In the genomic region with DNA sequence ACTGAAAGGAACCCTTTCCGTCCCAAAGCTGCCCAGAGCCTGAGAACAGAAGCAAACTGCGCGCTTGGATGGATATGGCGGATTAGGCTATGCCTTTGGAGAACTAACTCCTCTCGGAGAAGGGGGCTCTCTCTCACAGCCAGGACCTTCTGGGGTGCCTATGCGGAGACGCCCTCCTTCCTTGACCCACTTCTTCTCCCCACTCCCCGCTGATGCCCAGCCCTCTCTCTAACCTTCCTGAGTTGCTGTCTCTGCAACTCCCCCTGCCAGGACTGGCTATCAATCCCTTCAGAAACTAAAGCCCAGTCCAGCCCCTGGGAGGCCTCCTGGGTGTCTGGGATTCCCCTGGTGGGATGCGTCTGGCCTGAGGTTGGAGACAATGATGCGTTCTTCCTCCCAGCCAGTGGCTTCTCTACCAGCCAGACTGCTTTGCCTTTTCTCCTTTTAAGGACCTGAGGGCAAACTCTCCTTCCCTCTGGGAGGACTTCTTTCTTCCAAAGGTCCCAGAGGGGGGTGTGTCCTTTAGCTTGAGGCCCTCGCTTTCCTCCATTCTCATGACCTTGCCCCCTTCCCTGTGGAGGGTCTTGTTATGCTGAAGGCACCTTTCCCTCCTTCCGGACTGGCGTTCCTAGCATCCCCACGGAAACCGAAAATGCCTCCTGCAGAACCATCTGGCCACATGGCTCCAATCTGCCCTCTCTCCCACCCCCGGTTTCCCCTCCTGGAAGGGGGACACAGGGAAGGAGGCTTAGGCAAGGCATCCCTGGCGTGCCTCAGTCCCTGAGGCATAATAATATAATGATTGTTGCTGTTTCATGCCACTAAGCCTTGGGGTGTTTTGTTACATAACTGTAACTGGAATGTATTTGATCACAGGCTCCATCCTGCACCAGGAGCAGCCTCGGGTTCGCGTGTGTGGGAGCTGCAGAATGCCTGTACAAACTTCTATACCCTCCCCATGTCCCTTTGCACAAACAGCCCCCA, we compare ENCODE assay signal across 18 cellular contexts.
DNase-seq lines count a peak whose midpoint lies in the region; ATAC-seq, FAIRE-seq and TF ChIP-seq lines count a peak whose summit lies in the region.
"Had no signal": no experiment of that assay in that cellular context is flagged by ENCODE, and none has a peak within 500 bp of the region (broad histone marks: within the 10 kb centered on the region; RNA-seq: fewer than 3 reads in every experiment).

No MANE protein-coding gene starts in this region.

- no peak overlapping the region for H3K4me2 ChIP-seq in H1 (ENCODE audit: insufficient read depth in 1 of 2, low read depth in 2 of 2, low read length in 2 of 2)

- TF ChIP-seq POLR2A in H1 (IDR thresholded peaks at IDR 0.05; ENCODE audit: control extremely low read depth in 1 of 2, low read depth in 2 of 2, low read length in 2 of 2) (no peak), esophagus squamous epithelium (IDR thresholded peaks at IDR 0.05) (no peak)

- peaks cover 11% of the 10 kb centered on the region for H3K9me3 Mint-ChIP-seq in Caco-2 (ENCODE audit: unreplicated experiment)
- peaks cover 17% of the 10 kb centered on the region for H3K9me3 Mint-ChIP-seq in activated CD4-positive, alpha-beta T cell treated with anti-CD3 and anti-CD28 coated beads, Interleukin-2, amount 10 ng/mL, durations not matched to agents 24 days and 14 days
- H3K9me3 Mint-ChIP-seq in activated CD4-positive, alpha-beta T cell treated with anti-CD3 and anti-CD28 coated beads for 36 hours (ENCODE audit: low read depth): peaks cover 16% of the 10 kb centered on the region

- H3K56ac ChIP-seq in H1 (replicated peaks; ENCODE audit: insufficient read length, low read depth, low read length): no peak overlapping the region

- no peak for ATAC-seq in activated CD4-positive, alpha-beta T cell treated with anti-CD3 and anti-CD28 coated beads for 36 hours
- ATAC-seq: activated CD4-positive, CD25-positive, alpha-beta regulatory T cell treated with anti-CD3 and anti-CD28 coated beads, Interleukin-2, amount 50 U/mL, for 24 hours; SK-N-SH treated with all-trans-retinoic acid at 6 μM for 48 hours had no signal

- peak overlapping the region; percentile 92 for H3K27ac Mint-ChIP-seq in Caco-2 (ENCODE audit: unreplicated experiment)
- H3K27ac Mint-ChIP-seq in activated CD4-positive, alpha-beta T cell treated with anti-CD3 and anti-CD28 coated beads, Interleukin-2, amount 10 ng/mL, durations not matched to agents 24 days and 14 days: no peak overlapping the region
- H3K27ac Mint-ChIP-seq in activated CD4-positive, alpha-beta T cell treated with anti-CD3 and anti-CD28 coated beads for 36 hours: no peak overlapping the region
- H3K27ac Mint-ChIP-seq: memory B cell, progenitor cell of endocrine pancreas had no signal

- peaks cover 30% of the 10 kb centered on the region for H3K4me1 Mint-ChIP-seq in Caco-2 (ENCODE audit: low read depth, unreplicated experiment)
- peaks cover 3% of the 10 kb centered on the region for H3K4me1 Mint-ChIP-seq in activated CD4-positive, alpha-beta T cell treated with anti-CD3 and anti-CD28 coated beads, Interleukin-2, amount 10 ng/mL, durations not matched to agents 24 days and 14 days
- peaks cover 4% of the 10 kb centered on the region for H3K4me1 Mint-ChIP-seq in activated CD4-positive, alpha-beta T cell treated with anti-CD3 and anti-CD28 coated beads for 36 hours

- no peak for TF ChIP-seq RAD21 in H1 (IDR thresholded peaks at IDR 0.05 in 1 of 2, conservative IDR thresholded peaks at IDR 0.05 in 1 of 2; ENCODE audit: low read depth in 2 of 2, low read length in 2 of 2)

- peaks cover 19% of the 10 kb centered on the region for H3K9me3 ChIP-seq in Caco-2
- H3K9me3 ChIP-seq in H1 (ENCODE audit: insufficient read depth in 2 of 2, low read depth in 1 of 2, low read length in 1 of 2): peaks cover 14 to 17% of the 10 kb centered on the region in 2 experiments
- H3K9me3 ChIP-seq in neuron (ENCODE audit: low read length): peaks cover 8% of the 10 kb centered on the region
- H3K9me3 ChIP-seq in esophagus squamous epithelium: peaks cover 0 to 22% (median 15%) of the 10 kb centered on the region in 3 donors

- intact Hi-C loops in Caco-2 (cut with micrococcal nuclease; ENCODE audit: unreplicated experiment): loop anchor here (2.0 to 5.0 kb wide), 2 partner anchors 64 to 102 kb away; partner anchors contain the start of gene C15orf39
- intact Hi-C loops in activated CD4-positive, alpha-beta T cell treated with anti-CD3 and anti-CD28 coated beads, Interleukin-2, amount 10 ng/mL, durations not matched to agents 24 days and 14 days (cut with micrococcal nuclease): no loop called here
- intact Hi-C loops in esophagus squamous epithelium (cut with DNase I): no loop called here
- intact Hi-C loops in activated CD4-positive, alpha-beta T cell treated with anti-CD3 and anti-CD28 coated beads for 36 hours (cut with DNase I, micrococcal nuclease): no loop called here

- no peak overlapping the region for H4K8ac ChIP-seq in H1 (ENCODE audit: extremely low read depth, insufficient read depth, low read length)

- peaks cover 10% of the 10 kb centered on the region for H3K36me3 Mint-ChIP-seq in Caco-2 (ENCODE audit: insufficient read depth, unreplicated experiment)
- H3K36me3 Mint-ChIP-seq in activated CD4-positive, alpha-beta T cell treated with anti-CD3 and anti-CD28 coated beads, Interleukin-2, amount 10 ng/mL, durations not matched to agents 24 days and 14 days (ENCODE audit: low read depth): no peaks in the 10 kb centered on the region
- H3K36me3 Mint-ChIP-seq in activated CD4-positive, alpha-beta T cell treated with anti-CD3 and anti-CD28 coated beads for 36 hours (ENCODE audit: low read depth): peaks cover 6% of the 10 kb centered on the region

- H4K20me1 ChIP-seq in H1 (replicated peaks in 1 of 2; ENCODE audit: control insufficient read depth in 1 of 2, insufficient read depth in 2 of 2, low read length in 2 of 2): no peaks in the 10 kb centered on the region

- DNase-seq in Caco-2: peak; percentile 40 to 67
- DNase-seq in NCI-H2171 (lab: John Stamatoyannopoulos, UW): peak; percentile 18
- no peak for DNase-seq in H1 (ENCODE audit: low read depth in 1 of 2, low spot score in 2 of 2)
- DNase-seq in activated CD4-positive, alpha-beta T cell treated with anti-CD3 and anti-CD28 coated beads, Interleukin-2, amount 10 ng/mL, durations not matched to agents 24 days and 14 days: no peak
- DNase-seq in activated CD4-positive, alpha-beta T cell treated with anti-CD3 and anti-CD28 coated beads, Interleukin-2, amount 50 U/mL, for 4 hours: no peak
- no peak for DNase-seq in esophagus squamous epithelium (lab: John Stamatoyannopoulos, UW)
- no peak for DNase-seq in activated CD4-positive, alpha-beta T cell treated with anti-CD3 and anti-CD28 coated beads for 36 hours
- DNase-seq: NCI-H1417 treated with DMSO at 0.1 percent for 48 hours; NCI-H774; stimulated activated CD4-positive, alpha-beta T cell treated with anti-CD3 and anti-CD28 coated beads, Interleukin-4, amount 100 ng/mL, for 4 hours; stimulated activated naive CD4-positive, alpha-beta T cell treated with Interleukin-2 at 50 U/mL for 16 hours had no signal

- H3K36me3 ChIP-seq in Caco-2 (ENCODE audit: control insufficient read depth, insufficient read depth, low read length) (no peaks in the 10 kb centered on the region; the same call in 1 of the 2 replicates), H1 (ENCODE audit: control insufficient read depth in 2 of 4, insufficient read depth in 4 of 4, low read length in 3 of 4) (no peaks in the 10 kb centered on the region), neuron (ENCODE audit: insufficient read depth, low read length) (no peaks in the 10 kb centered on the region), esophagus squamous epithelium (no peaks in the 10 kb centered on the region)

- no peak overlapping the region for H2BK20ac ChIP-seq in H1 (ENCODE audit: low read length)

- no peak overlapping the region for H4K5ac ChIP-seq in H1 (ENCODE audit: insufficient read length, low read depth, low read length)

- H4K91ac ChIP-seq in H1 (replicated peaks; ENCODE audit: insufficient read length, low read length): no peak overlapping the region

- no peak overlapping the region for H2BK5ac ChIP-seq in H1 (ENCODE audit: low read depth, low read length)

- no peak overlapping the region for H3K23ac ChIP-seq in H1 (ENCODE audit: insufficient read length)

- no peak overlapping the region for H2AK5ac ChIP-seq in H1 (ENCODE audit: low read depth, low read length)

- H3K79me2 ChIP-seq in H1 (ENCODE audit: control insufficient read depth in 1 of 2, insufficient read depth in 2 of 2, low read length in 2 of 2): no peaks in the 10 kb centered on the region

- H3K23me2 ChIP-seq in H1 (ENCODE audit: low read depth, low read length): no peaks in the 10 kb centered on the region

- H3K27me3 ChIP-seq in Caco-2 (replicated peaks; ENCODE audit: control insufficient read depth, insufficient read depth, low read length) (no peaks in the 10 kb centered on the region), H1 (replicated peaks in 1 of 4; ENCODE audit: control insufficient read depth in 3 of 4, extremely low read depth in 1 of 4, insufficient read depth in 3 of 4, low read length in 3 of 4) (no peaks in the 10 kb centered on the region), neuron (ENCODE audit: insufficient read depth, low read length) (no peaks in the 10 kb centered on the region), esophagus squamous epithelium (no peaks in the 10 kb centered on the region)

- no peak overlapping the region for H3K14ac ChIP-seq in H1 (ENCODE audit: insufficient read length)

- H3K4ac ChIP-seq in H1 (replicated peaks; ENCODE audit: insufficient read length, low read depth, low read length): no peak overlapping the region

- H3K4me1 ChIP-seq in Caco-2 (peaks cover 43% of the 10 kb centered on the region), H1 (replicated peaks in 1 of 4; ENCODE audit: control insufficient read depth in 3 of 4, insufficient read depth in 4 of 4, low read length in 3 of 4) (peaks cover 0 to 4% (median 0%) of the 10 kb centered on the region in 4 experiments; a peak in 2 of 7 replicates), neuron (ENCODE audit: insufficient read depth, low read length) (peaks cover 14% of the 10 kb centered on the region), esophagus squamous epithelium (peaks cover 0 to 9% (median 0%) of the 10 kb centered on the region in 3 donors)

- H2AFZ ChIP-seq in H1 (ENCODE audit: low read length): no peak overlapping the region
- H2AFZ ChIP-seq in neuron (ENCODE audit: low read depth, low read length): peak overlapping the region; percentile 32

- no peak overlapping the region for H3K27ac ChIP-seq in H1 (ENCODE audit: low read depth, low read length)
- no peak overlapping the region for H3K27ac ChIP-seq in esophagus squamous epithelium

- no peak overlapping the region for H2BK120ac ChIP-seq in H1 (replicated peaks; ENCODE audit: low read depth, low read length)

- FAIRE-seq in H1 (lab: Jason Lieb, UNC): no peak
- FAIRE-seq: bronchial epithelial cell had no signal

- H3K4me3 ChIP-seq in Caco-2 (ENCODE audit: low read depth, low read length) (no peak overlapping the region), H1 (ENCODE audit: extremely low read depth in 1 of 4, insufficient read depth in 2 of 4, low read depth in 3 of 4, low read length in 4 of 4) (no peak overlapping the region), neuron (ENCODE audit: low read length) (no peak overlapping the region), esophagus squamous epithelium (no peak overlapping the region)

- H2BK15ac ChIP-seq in H1 (ENCODE audit: low read length): no peak overlapping the region

- POLR2A ChIA-PET in Caco-2 (lab: Charles Lee): no interaction called here
- POLR2A ChIA-PET in H1 (lab: Charles Lee; ENCODE audit: partially characterized antibody): no interaction called here
- POLR2A ChIA-PET in activated CD4-positive, alpha-beta T cell treated with anti-CD3 and anti-CD28 coated beads for 36 hours (lab: Charles Lee): no interaction called here

- no peak overlapping the region for H3K18ac ChIP-seq in H1 (ENCODE audit: extremely low read depth, low read length)

- no peak overlapping the region for H2BK12ac ChIP-seq in H1 (ENCODE audit: low read depth, low read length)

- BruUV-seq in Caco-2 (replicated peaks; lab: Mats Ljungman, UMichigan): no TSS peak

- no peak overlapping the region for H3K4me3 Mint-ChIP-seq in Caco-2 (ENCODE audit: unreplicated experiment)
- H3K4me3 Mint-ChIP-seq in activated CD4-positive, alpha-beta T cell treated with anti-CD3 and anti-CD28 coated beads, Interleukin-2, amount 10 ng/mL, durations not matched to agents 24 days and 14 days: no peak overlapping the region
- H3K4me3 Mint-ChIP-seq in activated CD4-positive, alpha-beta T cell treated with anti-CD3 and anti-CD28 coated beads for 36 hours: no peak overlapping the region
- H3K4me3 Mint-ChIP-seq: CD14-positive monocyte, memory B cell had no signal

- H3K27me3 Mint-ChIP-seq in Caco-2 (ENCODE audit: insufficient read depth, unreplicated experiment): no peaks in the 10 kb centered on the region
- H3K27me3 Mint-ChIP-seq in activated CD4-positive, alpha-beta T cell treated with anti-CD3 and anti-CD28 coated beads, Interleukin-2, amount 10 ng/mL, durations not matched to agents 24 days and 14 days: peaks cover 8% of the 10 kb centered on the region
- peaks cover 9% of the 10 kb centered on the region for H3K27me3 Mint-ChIP-seq in activated CD4-positive, alpha-beta T cell treated with anti-CD3 and anti-CD28 coated beads for 36 hours
- H3K27me3 Mint-ChIP-seq: memory B cell, progenitor cell of endocrine pancreas had no signal

- no peak for TF ChIP-seq EP300 in H1 (IDR thresholded peaks at IDR 0.05; ENCODE audit: borderline replicate concordance in 1 of 2, low read depth in 2 of 2, low read length in 2 of 2)

- TF ChIP-seq CTCF in Caco-2 (IDR thresholded peaks at IDR 0.05; ENCODE audit: insufficient read depth in 1 of 2, low read depth in 1 of 2, low read length in 1 of 2, severe bottlenecking in 1 of 2, unreplicated experiment in 1 of 2) (no peak), H1 (IDR thresholded peaks at IDR 0.05; ENCODE audit: control extremely low read depth in 1 of 3, insufficient read depth in 1 of 3, low read depth in 1 of 3, low read length in 3 of 3) (no peak), esophagus squamous epithelium (IDR thresholded peaks at IDR 0.05) (no peak)

- CTCF ChIA-PET in Caco-2 (lab: Charles Lee) (no interaction called here), H1 (lab: Charles Lee; ENCODE audit: partially characterized antibody) (interaction anchor here (1.1 kb wide), 2 partner anchors 18 to 196 kb away, joined by 3 read pairs; no protein-coding TSS in a partner anchor)
- CTCF ChIA-PET in activated CD4-positive, alpha-beta T cell treated with anti-CD3 and anti-CD28 coated beads for 36 hours (lab: Charles Lee): no interaction called here

- H3K79me1 ChIP-seq in H1 (ENCODE audit: low read depth, low read length): no peaks in the 10 kb centered on the region

- 91% methylated on average over 20 of the region's 20 CpGs; no CpG with 5 or more reads in 1 of the 2 experiments for WGBS in H1 (ENCODE audit: extremely low coverage in 1 of 2, insufficient coverage in 1 of 2, insufficient read length in 1 of 2, insufficient replicate concordance in 2 of 2, low coverage in 1 of 2, low lambda C conversion rate in 2 of 2, missing lambda C conversion rate in 1 of 2), 2 experiments
- 54 to 61% methylated on average over 12 to 13 of the region's 20 CpGs for WGBS in esophagus squamous epithelium, 2 donors

- no peak overlapping the region for H3K9ac ChIP-seq in H1 (replicated peaks in 1 of 4; ENCODE audit: extremely low read depth in 1 of 4, low read depth in 3 of 4, low read length in 3 of 4)

Comparison
In these comparisons a context has a peak if more than half of its experiments do, and no peak if none do; other contexts are left out.
1. DNase-seq: peak in Caco-2 (2 of 2) and NCI-H2171 (single experiment); none in H1 (0 of 2), activated CD4-positive, alpha-beta T cell treated with anti-CD3 and anti-CD28 coated beads, Interleukin-2, amount 10 ng/mL, durations not matched to agents 24 days and 14 days (single experiment), activated CD4-positive, alpha-beta T cell treated with anti-CD3 and anti-CD28 coated beads, Interleukin-2, amount 50 U/mL, for 4 hours (0 of 2), esophagus squamous epithelium (single experiment) and activated CD4-positive, alpha-beta T cell treated with anti-CD3 and anti-CD28 coated beads for 36 hours (single experiment).